Comparison of ENCODE assay signal across 8 cellular contexts in genomic region chr5:146533260-146533857, GRCh38. TPM values are rescaled to one million over a fixed set of nuclear protein-coding genes. Genes with fewer than 3 reads are reported as not detected.
DNase-seq lines count a peak whose midpoint lies in the region; ATAC-seq and TF ChIP-seq lines count a peak whose summit lies in the region.

No MANE protein-coding gene starts in this region.

- H3K4me3 ChIP-seq in endodermal cell (ENCODE audit: low read length) = no peak overlapping the region

- H3K9me3 Mint-ChIP-seq in Calu3 (ENCODE audit: low read depth, unreplicated experiment) (no peaks in the 10 kb centered on the region), endodermal cell (peaks cover 4% of the 10 kb centered on the region)
- H3K9me3 Mint-ChIP-seq in activated CD8-positive, alpha-beta T cell treated with anti-CD3 and anti-CD28 coated beads for 36 hours = no peaks in the 10 kb centered on the region

- ATAC-seq in GM19468 (IDR thresholded peaks at IDR 0.05; ENCODE audit: extremely low read depth, unreplicated experiment) (peak; percentile 75), HG03565 (IDR thresholded peaks at IDR 0.05; ENCODE audit: unreplicated experiment) (peak; percentile 99)
- ATAC-seq in activated CD8-positive, alpha-beta T cell treated with anti-CD3 and anti-CD28 coated beads for 36 hours = peak; percentile 95

- peaks cover 6% of the 10 kb centered on the region for H3K27me3 Mint-ChIP-seq in Calu3 (ENCODE audit: unreplicated experiment)
- H3K27me3 Mint-ChIP-seq in activated CD8-positive, alpha-beta T cell treated with anti-CD3 and anti-CD28 coated beads for 36 hours = peaks cover 1% of the 10 kb centered on the region
- H3K27me3 Mint-ChIP-seq in endodermal cell (ENCODE audit: insufficient read depth) = peaks cover 4% of the 10 kb centered on the region

- CTCF ChIA-PET in Calu3 (lab: Charles Lee) = interaction anchor here (0.6 to 1.7 kb wide), 9 partner anchors 9 to 837 kb away, joined by 4 to 29 read pairs (median 10); no protein-coding TSS in a partner anchor
- CTCF ChIA-PET in activated CD8-positive, alpha-beta T cell treated with anti-CD3 and anti-CD28 coated beads for 36 hours (lab: Charles Lee) = interaction anchor here (0.6 to 6.3 kb wide), 43 partner anchors 8 to 678 kb away, joined by 3 to 83 read pairs (median 4); no protein-coding TSS in a partner anchor

- H3K4me3 Mint-ChIP-seq in Calu3 (ENCODE audit: low read depth, unreplicated experiment) (no peak overlapping the region), endodermal cell (no peak overlapping the region)
- H3K4me3 Mint-ChIP-seq in activated CD8-positive, alpha-beta T cell treated with anti-CD3 and anti-CD28 coated beads for 36 hours = no peak overlapping the region

- peaks cover 7% of the 10 kb centered on the region for H3K9me3 ChIP-seq in endodermal cell (ENCODE audit: control insufficient read depth, low read length)

- 0 to 37% methylated on average over 2 to 6 of the region's 7 CpGs for WGBS in endodermal cell (ENCODE audit: insufficient coverage in 1 of 2, insufficient read length in 1 of 2), 2 experiments

- POLR2A ChIA-PET in activated CD8-positive, alpha-beta T cell treated with anti-CD3 and anti-CD28 coated beads for 36 hours (lab: Charles Lee) = interaction anchor here (1.5 kb wide), 1 partner anchor 16 kb away, joined by 6 read pairs; no protein-coding TSS in a partner anchor

- intact Hi-C loops in Calu3 (cut with micrococcal nuclease; ENCODE audit: unreplicated experiment) = loop anchor here (1.0 kb wide), 2 partner anchors 433 to 656 kb away; no protein-coding TSS in a partner anchor
- intact Hi-C loops in activated CD8-positive, alpha-beta T cell treated with anti-CD3 and anti-CD28 coated beads for 36 hours (cut with micrococcal nuclease) = no loop called here

- no peaks in the 10 kb centered on the region for H3K36me3 ChIP-seq in endodermal cell (ENCODE audit: control insufficient read depth, insufficient read depth, low read length)

- no peak overlapping the region for H3K27ac Mint-ChIP-seq in Calu3 (ENCODE audit: unreplicated experiment)
- no peak overlapping the region for H3K27ac Mint-ChIP-seq in activated CD8-positive, alpha-beta T cell treated with anti-CD3 and anti-CD28 coated beads for 36 hours
- H3K27ac Mint-ChIP-seq in endodermal cell = no peak overlapping the region

- no peaks in the 10 kb centered on the region for H3K4me1 ChIP-seq in endodermal cell (ENCODE audit: control insufficient read depth, insufficient read depth, low read length)

- no peaks in the 10 kb centered on the region for H3K27me3 ChIP-seq in endodermal cell (ENCODE audit: control insufficient read depth, insufficient read depth, low read length, poor library complexity, severe bottlenecking)

- no peak overlapping the region for H3K27ac ChIP-seq in endodermal cell (ENCODE audit: low read depth, low read length)

- TF ChIP-seq CTCF in Calu3 (IDR thresholded peaks at IDR 0.05; ENCODE audit: unreplicated experiment) (peak; percentile 75), endodermal cell (conservative IDR thresholded peaks at IDR 0.05) (peak; percentile 94)
- TF ChIP-seq CTCF in activated CD8-positive, alpha-beta T cell treated with anti-CD3 and anti-CD28 coated beads for 36 hours (IDR thresholded peaks at IDR 0.05) = peak; percentile 73

- H3K36me3 Mint-ChIP-seq in Calu3 (ENCODE audit: insufficient read depth, unreplicated experiment) (no peaks in the 10 kb centered on the region), endodermal cell (ENCODE audit: low read depth) (no peaks in the 10 kb centered on the region)
- H3K36me3 Mint-ChIP-seq in activated CD8-positive, alpha-beta T cell treated with anti-CD3 and anti-CD28 coated beads for 36 hours (ENCODE audit: low read depth) = no peaks in the 10 kb centered on the region

- no peak overlapping the region for H3K9ac ChIP-seq in endodermal cell (ENCODE audit: extremely low read depth, low read length, poor library complexity, severe bottlenecking)

- H3K4me1 Mint-ChIP-seq in Calu3 (ENCODE audit: low read depth, unreplicated experiment) (peaks cover 9% of the 10 kb centered on the region), endodermal cell (peaks cover 13% of the 10 kb centered on the region)
- peaks cover 3% of the 10 kb centered on the region for H3K4me1 Mint-ChIP-seq in activated CD8-positive, alpha-beta T cell treated with anti-CD3 and anti-CD28 coated beads for 36 hours (ENCODE audit: low read depth)

- BruUV-seq in Calu3 (replicated peaks; lab: Mats Ljungman, UMichigan) = no TSS peak

- DNase-seq in Calu3 (peak; percentile 84), NCI-H748 treated with DMSO at 0.1 percent for 48 hours (lab: John Stamatoyannopoulos, UW) (peak; percentile 83), endodermal cell (peak; percentile 94), myocyte (ENCODE audit: low read depth) (peak; percentile 67)
- DNase-seq in activated CD8-positive, alpha-beta T cell treated with anti-CD3 and anti-CD28 coated beads for 36 hours = peak; percentile 89
- DNase-seq in stimulated activated CD8-positive, alpha-beta memory T cell treated with anti-CD3 and anti-CD28 coated beads, Interleukin-7, amount 100 ng/mL, for 4 hours (ENCODE audit: low read depth in 2 of 2) = peak; percentile 48 to 56

RNA-seq across cellular contexts. Expression of gene GPR151, which starts 17.4 kb away (rescaled TPM):
- total RNA-seq in Calu3 (2022) (not detected in 2 replicates), endodermal cell (10 to 100 TPM in 1 of 2 donors, 1 to 10 TPM in 1; 5.1 to 13.6 TPM), myocyte (not detected in 2 replicates)
- total RNA-seq in activated CD8-positive, alpha-beta T cell treated with anti-CD3 and anti-CD28 coated beads for 36 hours = not detected
- not detected for polyA plus RNA-seq in endodermal cell (2013, experiment 1 of 2)
- not detected for polyA plus RNA-seq in endodermal cell (2013, experiment 2 of 2)
- polyA plus RNA-seq in myocyte (2012) = not detected
